ENCODE assay signal across 8 cellular contexts in genomic region chr16:53346-54236, GRCh38. TPM values are rescaled to one million over a fixed set of nuclear protein-coding genes. Genes with fewer than 3 reads are reported as not detected.
DNase-seq lines count a peak whose midpoint lies in the region; ATAC-seq and TF ChIP-seq lines count a peak whose summit lies in the region.

POLR3K (minus strand) TSS chr16:53608; CDS start chr16:53586, 22 bp downstream.
SNRNP25 (plus strand) TSS chr16:53828; CDS start chr16:54017, 189 bp downstream.

- TF ChIP-seq CTCF in IMR-90 (conservative IDR thresholded peaks at IDR 0.05; ENCODE audit: low read depth, low read length) (no peak), OCI-LY7 (conservative IDR thresholded peaks at IDR 0.05; ENCODE audit: low read length) (no peak)

- H2AK9ac ChIP-seq in IMR-90 (replicated peaks; ENCODE audit: low read depth, low read length, poor library complexity): peak within 1 kb of the TSS; percentile 86

- no peaks in the 10 kb centered on the region for H3K27me3 ChIP-seq in IMR-90 (ENCODE audit: control insufficient read depth, insufficient read depth, low read length)

- peak within 1 kb of the TSS; percentile 66 for H2AK5ac ChIP-seq in IMR-90 (ENCODE audit: low read depth, low read length)

- H3K79me1 ChIP-seq in IMR-90 (ENCODE audit: low read depth in 1 of 2, low read length in 2 of 2): peaks cover 18 to 67% of the 10 kb centered on the region in 2 experiments

- BruUV-seq in IMR-90 (replicated peaks; lab: Mats Ljungman, UMichigan) (no TSS peak), OCI-LY7 (replicated peaks; lab: Mats Ljungman, UMichigan) (no TSS peak)

- H3K4me3 ChIP-seq in IMR-90 (ENCODE audit: insufficient read depth, low read depth, low read length) (peak within 1 kb of the TSS; percentile 93), OCI-LY7 (ENCODE audit: low read depth, low read length, poor library complexity, severe bottlenecking) (peak within 1 kb of the TSS; percentile 90)

- intact Hi-C loops in IMR-90 (cut with micrococcal nuclease) (loop anchor here (2.0 kb wide), 1 partner anchor 17 kb away; no protein-coding TSS in a partner anchor), OCI-LY7 (cut with micrococcal nuclease; ENCODE audit: unreplicated experiment) (loop anchor here (2.0 kb wide), 1 partner anchor 23 kb away; no protein-coding TSS in a partner anchor)

- peak; percentile 93 for ATAC-seq in GM21528 (IDR thresholded peaks at IDR 0.05; ENCODE audit: low FRiP score, unreplicated experiment)
- ATAC-seq in IMR-90 (ENCODE audit: low read depth): peak; percentile 93

- peak within 1 kb of the TSS; percentile 79 for H4K5ac ChIP-seq in IMR-90 (ENCODE audit: low read depth, low read length)

- peak; percentile 54; the same call in 1 of the 2 replicates for TF ChIP-seq POLR2A in IMR-90 (IDR thresholded peaks at IDR 0.05; ENCODE audit: low read depth, low read length)

- H2BK15ac ChIP-seq in IMR-90 (ENCODE audit: low read depth, low read length): no peak within 1 kb of the TSS

- H3K56ac ChIP-seq in IMR-90 (ENCODE audit: extremely low read depth, insufficient read depth, low read length): peak within 1 kb of the TSS; percentile 72

- H3K9ac ChIP-seq in IMR-90 (ENCODE audit: low read depth, low read length): peak within 1 kb of the TSS; percentile 87

- H3K36me3 ChIP-seq in IMR-90 (ENCODE audit: control insufficient read depth, insufficient read depth, low read length) (peaks cover 39% of the 10 kb centered on the region), OCI-LY7 (ENCODE audit: insufficient read depth, low read length) (peaks cover 77% of the 10 kb centered on the region)

- H3K4me1 ChIP-seq in IMR-90 (ENCODE audit: control insufficient read depth, insufficient read depth, low read length) (peaks cover 2% of the 10 kb centered on the region; the same call in 1 of the 2 replicates), OCI-LY7 (ENCODE audit: insufficient read depth, low read length, poor library complexity, severe bottlenecking) (peaks cover 18% of the 10 kb centered on the region)

- H3K27ac ChIP-seq in IMR-90 (ENCODE audit: insufficient read depth, low read length): peak within 1 kb of the TSS; percentile 79
- peak within 1 kb of the TSS; percentile 78 for H3K27ac ChIP-seq in OCI-LY7 (ENCODE audit: low read depth, low read length, poor library complexity, severe bottlenecking)
- peak within 1 kb of the TSS; percentile 29 for H3K27ac ChIP-seq in epithelial cell of prostate

- POLR2A ChIA-PET in IMR-90 (lab: Charles Lee; ENCODE audit: unreplicated experiment): no interaction called here
- POLR2A ChIA-PET in OCI-LY7 (lab: Charles Lee): interaction anchor here (1.0 to 1.7 kb wide), 3 partner anchors 11 to 175 kb away, joined by 3 to 5 read pairs (median 4); partner anchors contain the start of gene LUC7L

- H3K4me2 ChIP-seq in IMR-90 (ENCODE audit: low read depth, low read length) (peak within 1 kb of the TSS; percentile 77), OCI-LY7 (ENCODE audit: low read length) (peak within 1 kb of the TSS; percentile 95)

- 0 out of 2 replicates have a peak, but pooled peaks cover 5% of the 10 kb centered on the region for H3K9me1 ChIP-seq in IMR-90 (ENCODE audit: insufficient read depth, low read length)

- peak within 1 kb of the TSS; percentile 72; the same call in 1 of the 2 replicates for H2BK120ac ChIP-seq in IMR-90 (ENCODE audit: low read depth, low read length)

- no peaks in the 10 kb centered on the region for H3K9me2 ChIP-seq in OCI-LY7 (ENCODE audit: insufficient read depth, low read length)

- H3K23ac ChIP-seq in IMR-90 (ENCODE audit: low read depth, low read length): peak within 1 kb of the TSS; percentile 87

- peak within 1 kb of the TSS; percentile 91 for H3K4ac ChIP-seq in IMR-90 (ENCODE audit: low read depth, low read length)

- H2BK5ac ChIP-seq in IMR-90 (ENCODE audit: low read depth, low read length, poor library complexity, severe bottlenecking): peak within 1 kb of the TSS; percentile 57

- WGBS in IMR-90 (ENCODE audit: extremely low coverage in 2 of 2, insufficient read length in 1 of 2), 2 experiments: 0% methylated on average over 11 of the region's 91 CpGs; no CpG with 5 or more reads in 1 of the 2 experiments

- H4K20me1 ChIP-seq in IMR-90 (ENCODE audit: insufficient read depth, low read length) (peaks cover 32% of the 10 kb centered on the region), OCI-LY7 (ENCODE audit: insufficient read depth, low read length) (peaks cover 15% of the 10 kb centered on the region)

- peak; percentile 96 for DNase-seq in DMS 273 treated with DMSO at 0.1 percent for 48 hours (lab: John Stamatoyannopoulos, UW)
- DNase-seq in IMR-90: peak; percentile 97
- peak; percentile 98 for DNase-seq in OCI-LY7 (ENCODE audit: low spot score)
- DNase-seq in activated T-cell treated with anti-CD3 and anti-CD28 coated beads for 1 hour (ENCODE audit: low read depth): peak; percentile 98
- DNase-seq in epithelial cell of prostate (ENCODE audit: low read depth, low spot score): peak; percentile 89
- peak; percentile 99 for DNase-seq in mucosa of gallbladder (ENCODE audit: low spot score)
- peak; percentile 96 for DNase-seq in stimulated activated CD8-positive, alpha-beta memory T cell treated with anti-CD3 and anti-CD28 coated beads, Interleukin-4, amount 100 ng/mL, for 24 hours (ENCODE audit: low read depth)

- peaks cover 61% of the 10 kb centered on the region for H3K79me2 ChIP-seq in OCI-LY7 (ENCODE audit: insufficient read depth, low read depth, low read length)

- in situ Hi-C loops in IMR-90 (cut with MboI; ENCODE audit: low sequenced_read_pairs): no loop called here

- peak within 1 kb of the TSS; percentile 84 for H4K91ac ChIP-seq in IMR-90 (ENCODE audit: insufficient read depth, low read depth, low read length)

- no peak within 1 kb of the TSS for H2BK20ac ChIP-seq in IMR-90 (ENCODE audit: low read depth, low read length)

- H2AFZ ChIP-seq in IMR-90 (replicated peaks; ENCODE audit: low read length, poor library complexity): peak within 1 kb of the TSS; percentile 100
- peak within 1 kb of the TSS; percentile 77; the same call in 1 of the 2 replicates for H2AFZ ChIP-seq in OCI-LY7 (ENCODE audit: low read length)

- peak within 1 kb of the TSS; percentile 97 for H3K14ac ChIP-seq in IMR-90 (replicated peaks; ENCODE audit: low read depth, low read length)

- no peaks in the 10 kb centered on the region for H3K9me3 ChIP-seq in IMR-90 (ENCODE audit: control insufficient read depth, insufficient read depth, low read length)
- H3K9me3 ChIP-seq in OCI-LY7 (ENCODE audit: low read length): no peaks in the 10 kb centered on the region; the same call in 1 of the 2 replicates

- dilution Hi-C loops in IMR-90 (cut with HindIII; ENCODE audit: low sequenced_read_pairs, unreplicated experiment): no loop called here

- CTCF ChIA-PET in IMR-90 (lab: Yijun Ruan, JAX) (interaction anchor here (1.0 to 1.1 kb wide), 2 partner anchors 8 to 12 kb away, joined by 3 to 4 read pairs; no protein-coding TSS in a partner anchor), OCI-LY7 (lab: Charles Lee; ENCODE audit: unreplicated experiment) (interaction anchor here (1.1 kb wide), 1 partner anchor 13 kb away, joined by 3 read pairs; no protein-coding TSS in a partner anchor)

- peak within 1 kb of the TSS; percentile 65; the same call in 1 of the 2 replicates for H3K18ac ChIP-seq in IMR-90 (ENCODE audit: low read depth, low read length)

- no peak for TF ChIP-seq RAD21 in IMR-90 (IDR thresholded peaks at IDR 0.05; ENCODE audit: low read length)

- H4K8ac ChIP-seq in IMR-90 (ENCODE audit: low read depth in 2 of 2, low read length in 2 of 2): peak within 1 kb of the TSS; percentile 86 to 92; a peak in 3 of 4 replicates

TF ChIP-seq in IMR-90, 13 proteins besides CTCF, POLR2A, EP300 and RAD21 (continues in another document):
- TF ChIP-seq RCOR1 (IDR thresholded peaks at IDR 0.05; ENCODE audit: insufficient replicate concordance, low read length) (no peak), FOS (IDR thresholded peaks at IDR 0.05; ENCODE audit: low read depth, low read length) (no peak), MAZ (IDR thresholded peaks at IDR 0.05; ENCODE audit: borderline replicate concordance, low read depth, low read length) (peak; percentile 57; the same call in 1 of the 2 replicates), CEBPB (IDR thresholded peaks at IDR 0.05; ENCODE audit: low read depth, low read length) (no peak), MXI1 (IDR thresholded peaks at IDR 0.05; ENCODE audit: borderline replicate concordance, low read depth, low read length) (peak; percentile 78; the same call in 1 of the 2 replicates), ELK1 (IDR thresholded peaks at IDR 0.05; ENCODE audit: borderline replicate concordance, low read depth, low read length) (no peak), SMC3 (IDR thresholded peaks at IDR 0.05; ENCODE audit: low read depth, low read length) (no peak), BHLHE40 (IDR thresholded peaks at IDR 0.05; ENCODE audit: low read depth, low read length) (no peak)

RNA-seq across cellular contexts. Expression of gene POLR3K, which starts in this region (rescaled TPM):
- total RNA-seq in IMR-90 (2012; rRNA removed) (9.0 and 10.6 TPM in 2 replicates), OCI-LY7 (2022) (73.6 and 74.1 TPM in 2 replicates), mucosa of gallbladder (12.7 TPM)
- polyA plus RNA-seq in IMR-90 (2012; rRNA removed): 39.1 and 39.5 TPM in 2 replicates
- polyA plus RNA-seq in IMR-90 (2012; cell fraction: cytosol; rRNA removed): 33.6 and 33.9 TPM in 2 replicates
- 9.4 and 11.5 TPM in 2 replicates for polyA plus RNA-seq in IMR-90 (2012; cell fraction: nucleus; rRNA removed; ENCODE audit: low replicate concordance)
- 26.2 and 28.6 TPM in 2 replicates for total RNA-seq in OCI-LY7 (2014; rRNA removed; shearing (Covaris generic))

RNA-seq across cellular contexts. Expression of gene SNRNP25, which starts in this region (rescaled TPM):
- total RNA-seq in IMR-90 (2012; rRNA removed) (63.3 and 88.0 TPM in 2 replicates), OCI-LY7 (2022) (63.0 and 68.3 TPM in 2 replicates), mucosa of gallbladder (21.5 TPM)
- 67.2 and 73.7 TPM in 2 replicates for polyA plus RNA-seq in IMR-90 (2012; rRNA removed)
- 69.1 and 93.4 TPM in 2 replicates for polyA plus RNA-seq in IMR-90 (2012; cell fraction: cytosol; rRNA removed)
- polyA plus RNA-seq in IMR-90 (2012; cell fraction: nucleus; rRNA removed; ENCODE audit: low replicate concordance): 23.8 and 33.0 TPM in 2 replicates
- total RNA-seq in OCI-LY7 (2014; rRNA removed; shearing (Covaris generic)): 61.4 and 68.1 TPM in 2 replicates

Comparison
In these comparisons a context has a peak if more than half of its experiments do, and no peak if none do; other contexts are left out.
1. Peak in every context shown above with its lines: DNase-seq, ATAC-seq, H3K4me3 ChIP-seq and H3K27ac ChIP-seq.
2. H3K27ac ChIP-seq: peak in every context shown above with its lines; median percentile 79 in IMR-90; 78 in OCI-LY7; 29 in epithelial cell of prostate.